ENCODE assay signal across 13 cellular contexts in genomic region chr20:20518263-20518662, GRCh38.
"Had no signal": no experiment of that assay in that cellular context is flagged by ENCODE, and none has a peak within 500 bp of the region (broad histone marks: within the 10 kb centered on the region; RNA-seq: fewer than 3 reads in every experiment).

No MANE protein-coding gene starts in this region.

- H3K4me1 ChIP-seq: sigmoid colon, testis, upper lobe of right lung had no signal

- H3K9me3 ChIP-seq: body of pancreas, ovary, testis, upper lobe of right lung had no signal

- ATAC-seq: body of pancreas, upper lobe of right lung, WTC11 had no signal

- H3K4me3 ChIP-seq: body of pancreas, hepatocyte, ovary, sigmoid colon, testis, upper lobe of right lung had no signal

- H3K36me3 ChIP-seq: ovary had no signal

- H3K27ac ChIP-seq: body of pancreas, hepatocyte, ovary, sigmoid colon, testis, upper lobe of right lung had no signal

- H3K27me3 ChIP-seq: body of pancreas, hepatocyte, ovary, sigmoid colon, testis, upper lobe of right lung had no signal

- DNase-seq: activated CD4-positive, alpha-beta T cell treated with anti-CD3 and anti-CD28 coated beads, Interleukin-2, amount 10 ng/mL, durations not matched to agents 7 days and 5 days; activated CD8-positive, alpha-beta memory T cell treated with anti-CD3 and anti-CD28 coated beads for 24 hours; activated naive CD4-positive, alpha-beta T cell treated with anti-CD3 and anti-CD28 coated beads, Interleukin-2, amount 50 U/mL, for 16 hours; body of pancreas; dermis blood vessel endothelial cell; kidney glomerular epithelial cell; ovary; sigmoid colon; stimulated activated CD4-positive, alpha-beta T cell treated with anti-CD3 and anti-CD28 coated beads, Interleukin-2, amount 100 ng/mL, for 48 hours; testis; upper lobe of right lung had no signal
